1 cellular context compared by ENCODE assay signal in genomic region chr6:2940010-2940850, GRCh38.
TF ChIP-seq lines count a peak whose summit lies in the region.

No MANE protein-coding gene starts in this region.

TF ChIP-seq in HepG2, 621 proteins besides CTCF, POLR2A, EP300 and RAD21:
- TF ChIP-seq JUNB (CRISPR knock-in tag; IDR thresholded peaks at IDR 0.05; ENCODE audit: borderline replicate concordance), result no peak
- TF ChIP-seq NFYB (CRISPR knock-in tag; IDR thresholded peaks at IDR 0.05), result peak; percentile 78
- peak; percentile 80 for TF ChIP-seq NFYC (CRISPR knock-in tag; IDR thresholded peaks at IDR 0.05)
- TF ChIP-seq, protein P1, sequence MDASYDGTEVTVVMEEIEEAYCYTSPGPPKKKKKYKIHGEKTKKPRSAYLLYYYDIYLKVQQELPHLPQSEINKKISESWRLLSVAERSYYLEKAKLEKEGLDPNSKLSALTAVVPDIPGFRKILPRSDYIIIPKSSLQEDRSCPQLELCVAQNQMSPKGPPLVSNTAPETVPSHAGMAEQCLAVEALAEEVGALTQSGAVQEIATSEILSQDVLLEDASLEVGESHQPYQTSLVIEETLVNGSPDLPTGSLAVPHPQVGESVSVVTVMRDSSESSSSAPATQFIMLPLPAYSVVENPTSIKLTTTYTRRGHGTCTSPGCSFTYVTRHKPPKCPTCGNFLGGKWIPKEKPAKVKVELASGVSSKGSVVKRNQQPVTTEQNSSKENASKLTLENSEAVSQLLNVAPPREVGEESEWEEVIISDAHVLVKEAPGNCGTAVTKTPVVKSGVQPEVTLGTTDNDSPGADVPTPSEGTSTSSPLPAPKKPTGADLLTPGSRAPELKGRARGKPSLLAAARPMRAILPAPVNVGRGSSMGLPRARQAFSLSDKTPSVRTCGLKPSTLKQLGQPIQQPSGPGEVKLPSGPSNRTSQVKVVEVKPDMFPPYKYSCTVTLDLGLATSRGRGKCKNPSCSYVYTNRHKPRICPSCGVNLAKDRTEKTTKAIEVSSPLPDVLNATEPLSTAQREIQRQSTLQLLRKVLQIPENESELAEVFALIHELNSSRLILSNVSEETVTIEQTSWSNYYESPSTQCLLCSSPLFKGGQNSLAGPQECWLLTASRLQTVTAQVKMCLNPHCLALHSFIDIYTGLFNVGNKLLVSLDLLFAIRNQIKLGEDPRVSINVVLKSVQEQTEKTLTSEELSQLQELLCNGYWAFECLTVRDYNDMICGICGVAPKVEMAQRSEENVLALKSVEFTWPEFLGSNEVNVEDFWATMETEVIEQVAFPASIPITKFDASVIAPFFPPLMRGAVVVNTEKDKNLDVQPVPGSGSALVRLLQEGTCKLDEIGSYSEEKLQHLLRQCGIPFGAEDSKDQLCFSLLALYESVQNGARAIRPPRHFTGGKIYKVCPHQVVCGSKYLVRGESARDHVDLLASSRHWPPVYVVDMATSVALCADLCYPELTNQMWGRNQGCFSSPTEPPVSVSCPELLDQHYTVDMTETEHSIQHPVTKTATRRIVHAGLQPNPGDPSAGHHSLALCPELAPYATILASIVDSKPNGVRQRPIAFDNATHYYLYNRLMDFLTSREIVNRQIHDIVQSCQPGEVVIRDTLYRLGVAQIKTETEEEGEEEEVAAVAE (CRISPR knock-in tag; IDR thresholded peaks at IDR 0.05; ENCODE audit: borderline replicate concordance), result peak; percentile 53; the same call in 1 of the 2 replicates
- peak; percentile 18; the same call in 1 of the 2 replicates for TF ChIP-seq ZMYM4 (CRISPR knock-in tag; IDR thresholded peaks at IDR 0.05)
- no peak for TF ChIP-seq ZFP36L2 (CRISPR knock-in tag; IDR thresholded peaks at IDR 0.05)
- TF ChIP-seq POGZ (CRISPR knock-in tag; IDR thresholded peaks at IDR 0.05), result 0 out of 2 replicates have a peak, but pooled peaks have one; percentile 20
